Comparison of ENCODE assay signal across 23 cellular contexts in genomic region chr6:167124753-167125152, GRCh38. TPM values are rescaled to one million over a fixed set of nuclear protein-coding genes. Genes with fewer than 3 reads are reported as not detected.
"Had no signal": no experiment of that assay in that cellular context is flagged by ENCODE, and none has a peak within 500 bp of the region (broad histone marks: within the 10 kb centered on the region; RNA-seq: fewer than 3 reads in every experiment).

No MANE protein-coding gene starts in this region.

- ATAC-seq: gastroesophageal sphincter; heart right ventricle; left ventricle myocardium superior; naive thymus-derived CD8-positive, alpha-beta T cell; psoas muscle; sciatic nerve had no signal

- H3K4me1 ChIP-seq: psoas muscle, uterus had no signal

- FAIRE-seq: endothelial cell of umbilical vein had no signal

- DNase-seq: activated CD4-positive, alpha-beta T cell treated with anti-CD3 and anti-CD28 coated beads, Interleukin-2, amount 50 U/mL, for 1 hour; activated naive CD4-positive, alpha-beta T cell; activated naive CD8-positive, alpha-beta T cell treated with anti-CD3 and anti-CD28 coated beads for 36 hours; amniotic stem cell; effector CD8-positive, alpha-beta T cell; heart right ventricle; immature natural killer cell; left ventricle myocardium superior; naive thymus-derived CD8-positive, alpha-beta T cell; ovary; psoas muscle; stimulated activated CD4-positive, alpha-beta T cell treated with anti-CD3 and anti-CD28 coated beads, Interleukin-4, amount 100 ng/mL, for 4 hours; stimulated activated naive CD4-positive, alpha-beta T cell; T-helper 9 cell; uterus had no signal

- H3K9me3 ChIP-seq: esophagus muscularis mucosa, gastroesophageal sphincter, heart right ventricle, ovary, psoas muscle, tibial nerve, uterus had no signal

- H3K27me3 ChIP-seq: esophagus muscularis mucosa, gastroesophageal sphincter, ovary, tibial nerve, uterus had no signal

- H3K27ac ChIP-seq: cardiac muscle cell, esophagus muscularis mucosa, gastroesophageal sphincter, heart right ventricle, ovary, psoas muscle, tibial nerve, uterus had no signal

- H3K36me3 ChIP-seq: cardiac muscle cell, esophagus muscularis mucosa, gastroesophageal sphincter, heart right ventricle, ovary, tibial nerve, uterus had no signal

- H3K4me3 ChIP-seq: cardiac muscle cell, esophagus muscularis mucosa, gastroesophageal sphincter, heart right ventricle, ovary, psoas muscle, uterus had no signal

RNA-seq across cellular contexts. Expression of gene CCR6, which starts 1.9 kb away (rescaled TPM):
- total RNA-seq: cardiac muscle cell, chondrocyte, endothelial cell of umbilical vein, esophagus muscularis mucosa, gastroesophageal sphincter, left ventricle myocardium superior, ovary, psoas muscle, sciatic nerve, tibial nerve, uterus had no signal
- polyA plus RNA-seq: cardiac muscle cell, endothelial cell of umbilical vein, heart right ventricle had no signal

RNA-seq across cellular contexts. Expression of gene GPR31, which starts 33.0 kb away (rescaled TPM):
- total RNA-seq: activated naive CD8-positive, alpha-beta T cell treated with anti-CD3 and anti-CD28 coated beads for 36 hours; cardiac muscle cell; chondrocyte; endothelial cell of umbilical vein; esophagus muscularis mucosa; gastroesophageal sphincter; heart right ventricle; left ventricle myocardium superior; mucosa of gallbladder; naive thymus-derived CD8-positive, alpha-beta T cell; psoas muscle; sciatic nerve; tibial nerve; uterus had no signal
- polyA plus RNA-seq: cardiac muscle cell; endothelial cell of umbilical vein; heart right ventricle; immature natural killer cell; naive thymus-derived CD8-positive, alpha-beta T cell; ovary; psoas muscle had no signal
